8 cellular contexts compared by ENCODE assay signal in the genomic region with DNA sequence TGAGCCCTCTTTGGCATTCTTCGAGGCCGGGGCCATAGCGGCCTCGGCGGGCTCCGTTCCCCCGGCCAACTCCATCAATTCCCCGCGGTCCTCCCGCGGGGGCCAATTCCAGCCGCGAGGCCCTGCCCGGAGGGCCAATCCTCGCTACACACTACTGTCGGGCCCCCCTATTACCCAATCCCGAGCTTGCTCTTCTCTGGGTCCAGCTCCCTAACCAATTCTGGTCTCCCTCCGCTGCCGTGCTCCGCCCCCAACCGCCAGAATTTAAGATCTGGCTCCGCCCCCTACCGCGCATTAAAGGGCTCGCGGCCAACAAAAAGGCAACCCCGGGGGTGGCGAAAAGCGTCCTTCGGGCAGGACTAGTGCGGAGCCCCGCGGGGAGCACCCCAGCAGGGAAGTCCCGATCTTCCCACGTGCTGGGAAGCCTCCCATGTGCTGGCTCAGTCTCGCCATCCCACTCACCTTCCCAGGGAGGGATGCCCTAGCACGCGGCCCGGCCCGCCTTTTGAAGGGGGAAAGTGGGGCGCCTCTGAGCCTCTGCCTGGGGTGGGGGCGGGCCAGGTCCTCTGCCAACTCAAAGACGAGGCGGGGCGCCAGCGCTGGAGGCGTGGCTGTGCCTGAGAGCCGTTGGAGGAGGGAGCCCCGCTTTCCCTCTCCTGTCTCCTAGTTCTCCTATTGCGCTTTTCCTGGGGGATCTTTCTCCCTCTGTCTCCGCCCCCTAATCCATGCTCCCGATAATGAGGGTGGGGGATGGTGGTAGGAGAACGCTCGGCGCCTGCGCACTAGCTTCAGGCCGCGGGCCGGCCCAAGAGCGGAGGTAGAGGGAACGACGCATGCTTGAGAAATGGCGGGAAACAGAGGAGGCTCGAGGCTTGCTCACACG. TPM values are rescaled to one million over a fixed set of nuclear protein-coding genes. Genes with fewer than 3 reads are reported as not detected.
DNase-seq lines count a peak whose midpoint lies in the region; TF ChIP-seq lines count a peak whose summit lies in the region.

No MANE protein-coding gene starts in this region.

- H3K4me1 ChIP-seq in hepatocyte (ENCODE audit: insufficient read depth) (peaks cover 17% of the 10 kb centered on the region), vagina (peaks cover 40% of the 10 kb centered on the region)

- no peaks in the 10 kb centered on the region for H3K9me3 ChIP-seq in hepatocyte (ENCODE audit: low read depth)
- no peaks in the 10 kb centered on the region for H3K9me3 ChIP-seq in vagina

- no peaks in the 10 kb centered on the region for H4K20me1 ChIP-seq in hepatocyte (ENCODE audit: insufficient read depth, poor library complexity, severe bottlenecking)

- CTCF ChIA-PET in HEK293T (lab: Yijun Ruan, JAX), result interaction anchor here (0.6 to 2.7 kb wide), 7 partner anchors 9 to 121 kb away, joined by 3 to 12 read pairs (median 6); a partner anchor contains a TSS

- peak overlapping the region; percentile 24 for H3K27ac ChIP-seq in hepatocyte
- peak overlapping the region; percentile 42 for H3K27ac ChIP-seq in vagina

- TF ChIP-seq POLR2A in vagina (IDR thresholded peaks at IDR 0.05), result no peak

- H3K4me2 ChIP-seq in hepatocyte, result peak overlapping the region; percentile 89

- WGBS in hepatocyte (ENCODE audit: low lambda C conversion rate, missing lambda C conversion rate), result 21% methylated on average over 51 of the region's 65 CpGs

- H2AFZ ChIP-seq in hepatocyte, result peak overlapping the region; percentile 82

- DNase-seq in HEK293T (ENCODE audit: extremely low spot score) (peak; percentile 82), NCI-H1092 treated with DMSO at 0.1 percent for 48 hours (lab: John Stamatoyannopoulos, UW) (peak; percentile 66), T-helper 9 cell (peak; percentile 87), astrocyte of the hippocampus (ENCODE audit: low read depth, low spot score) (peak; percentile 94), hepatocyte (ENCODE audit: low spot score) (peak; percentile 90), renal cortical epithelial cell (ENCODE audit: low read depth) (peak; percentile 82), vagina (ENCODE audit: extremely low spot score in 2 of 2) (no peak)

- H3K27me3 ChIP-seq in hepatocyte, result no peaks in the 10 kb centered on the region
- H3K27me3 ChIP-seq in vagina, result peaks cover 7% of the 10 kb centered on the region

- H3K4me3 ChIP-seq in GM08714 (ENCODE audit: low read length) (peak overlapping the region; percentile 75), hepatocyte (peak overlapping the region; percentile 81), vagina (peak overlapping the region; percentile 50 to 57)

- H3K36me3 ChIP-seq in hepatocyte (replicated peaks; ENCODE audit: insufficient read depth, low read depth), result no peaks in the 10 kb centered on the region
- no peaks in the 10 kb centered on the region for H3K36me3 ChIP-seq in vagina

- peaks cover 2% of the 10 kb centered on the region for H3K79me2 ChIP-seq in hepatocyte

- POLR2A ChIA-PET in HEK293T (lab: Yijun Ruan, JAX), result interaction anchor here (0.6 to 2.6 kb wide), 7 partner anchors 12 to 43 kb away, joined by 3 to 13 read pairs (median 3); no protein-coding TSS in a partner anchor

- no peaks in the 10 kb centered on the region for H3K9me2 ChIP-seq in hepatocyte (replicated peaks; ENCODE audit: insufficient read depth)

- intact Hi-C loops in vagina (cut with DNase I), result no loop called here

- TF ChIP-seq CTCF in hepatocyte (IDR thresholded peaks at IDR 0.05; ENCODE audit: poor library complexity), result no peak
- no peak for TF ChIP-seq CTCF in vagina (IDR thresholded peaks at IDR 0.05)

TF ChIP-seq in HEK293T, 16 proteins besides CTCF, POLR2A, EP300 and RAD21:
- TF ChIP-seq TARDBP (IDR thresholded peaks at IDR 0.05) (no peak), L3MBTL2 (conservative IDR thresholded peaks at IDR 0.05) (peak; percentile 92)

RNA-seq across cellular contexts. Expression of a gene that starts 3.5 kb away (rescaled TPM):
- total RNA-seq in hepatocyte, result 6.4 and 11.2 TPM in 2 replicates
- 5.4 and 7.1 TPM in 2 replicates for polyA plus RNA-seq in hepatocyte
- total RNA-seq in renal cortical epithelial cell, result 1.2 and 1.4 TPM in 2 replicates
- 102 TPM for total RNA-seq in vagina

RNA-seq across cellular contexts. Expression of a gene that starts 19.0 kb away (rescaled TPM):
- total RNA-seq in hepatocyte, result 4.4 and 6.7 TPM in 2 replicates
- 15.3 and 16.7 TPM in 2 replicates for polyA plus RNA-seq in hepatocyte
- not detected in 2 replicates for total RNA-seq in renal cortical epithelial cell
- total RNA-seq in vagina, result 2.9 TPM

RNA-seq across cellular contexts. Expression of a gene that starts 33.6 kb away (rescaled TPM):
- 0.93 TPM in 1 of 2 replicates, not detected in the other for total RNA-seq in hepatocyte
- 8.3 and 8.8 TPM in 2 replicates for polyA plus RNA-seq in hepatocyte
- total RNA-seq in renal cortical epithelial cell, result not detected in 2 replicates
- 106 TPM for total RNA-seq in vagina

Comparison
In these comparisons a context has a peak if more than half of its experiments do, and no peak if none do; other contexts are left out.
1. DNase-seq: peak in HEK293T (single experiment), NCI-H1092 treated with DMSO at 0.1 percent for 48 hours (single experiment), T-helper 9 cell (single experiment), astrocyte of the hippocampus (single experiment), hepatocyte (single experiment) and renal cortical epithelial cell (single experiment); none in vagina (0 of 2).
2. RNA of a gene that starts 33.6 kb away (total RNA-seq): 106 TPM in vagina (single experiment); 0.93 TPM in hepatocyte and not detected in renal cortical epithelial cell; every median in the first group is over 10 times any median in the second.
3. Peak in every context shown above with its lines, with median percentiles within 50 percentile points of each other: H3K4me3 ChIP-seq.